Comparison of ENCODE assay signal across 8 cellular contexts in genomic region chr4:6332042-6332668, GRCh38.
DNase-seq lines count a peak whose midpoint lies in the region; ATAC-seq and TF ChIP-seq lines count a peak whose summit lies in the region.

No MANE protein-coding gene starts in this region.

- CTCF ChIA-PET in Calu3 (lab: Charles Lee), result interaction anchor here (0.6 to 1.4 kb wide), 3 partner anchors 81 to 751 kb away, joined by 3 to 5 read pairs (median 4); no protein-coding TSS in a partner anchor

- H3K9me3 Mint-ChIP-seq in Calu3 (ENCODE audit: low read depth, unreplicated experiment), result no peaks in the 10 kb centered on the region

- no peak overlapping the region for H3K4me3 Mint-ChIP-seq in Calu3 (ENCODE audit: low read depth, unreplicated experiment)

- intact Hi-C loops in Calu3 (cut with micrococcal nuclease; ENCODE audit: unreplicated experiment), result no loop called here

- H3K36me3 Mint-ChIP-seq in Calu3 (ENCODE audit: insufficient read depth, unreplicated experiment), result peaks cover 4% of the 10 kb centered on the region

- TF ChIP-seq CTCF in Calu3 (IDR thresholded peaks at IDR 0.05; ENCODE audit: unreplicated experiment) (peak; percentile 68), HFF-Myc (IDR thresholded peaks at IDR 0.05; ENCODE audit: low read depth, low read length, missing control alignments) (peak; percentile 85), astrocyte of the spinal cord (IDR thresholded peaks at IDR 0.05; ENCODE audit: low read depth, low read length) (peak; percentile 78)

- H3K4me1 Mint-ChIP-seq in Calu3 (ENCODE audit: low read depth, unreplicated experiment), result peaks cover 2% of the 10 kb centered on the region

- in situ Hi-C loops in astrocyte of the spinal cord (cut with HindIII; ENCODE audit: low sequenced_read_pairs), result no loop called here

- BruUV-seq in Calu3 (replicated peaks; lab: Mats Ljungman, UMichigan), result no TSS peak

- peaks cover 13% of the 10 kb centered on the region for H3K27me3 Mint-ChIP-seq in Calu3 (ENCODE audit: unreplicated experiment)

- H3K27ac Mint-ChIP-seq in Calu3 (ENCODE audit: unreplicated experiment), result no peak overlapping the region

- ATAC-seq in HG03159 (IDR thresholded peaks at IDR 0.05; ENCODE audit: unreplicated experiment), result no peak
- no peak for ATAC-seq in GM18498 (IDR thresholded peaks at IDR 0.05; ENCODE audit: unreplicated experiment)

- peak; percentile 59 for DNase-seq in Calu3
- DNase-seq in HFF-Myc (ENCODE audit: extremely low read depth, low read depth), result no peak
- DNase-seq in astrocyte of the spinal cord (ENCODE audit: low read depth, low spot score), result no peak
- peak; percentile 55 for DNase-seq in left kidney (ENCODE audit: low read depth, low spot score)
- no peak for DNase-seq in NCI-H187 treated with DMSO at 0.1 percent for 48 hours (lab: John Stamatoyannopoulos, UW)
- DNase-seq in NCI-H1694 (lab: John Stamatoyannopoulos, UW), result no peak

- H3K4me3 ChIP-seq in HFF-Myc (replicated peaks; ENCODE audit: low read depth, low read length), result no peak overlapping the region
- no peak overlapping the region for H3K4me3 ChIP-seq in astrocyte of the spinal cord (ENCODE audit: low read depth, low read length)

Comparison
In these comparisons a context has a peak if more than half of its experiments do, and no peak if none do; other contexts are left out.
1. DNase-seq: peak in Calu3 (single experiment) and left kidney (single experiment); none in HFF-Myc (single experiment), astrocyte of the spinal cord (single experiment), NCI-H187 treated with DMSO at 0.1 percent for 48 hours (single experiment) and NCI-H1694 (single experiment).
2. Peak in every context shown above with its lines, with median percentiles within 50 percentile points of each other: CTCF ChIP-seq.